Comparison of ENCODE assay signal across 10 cellular contexts in genomic region chr2:211930331-211930730, GRCh38.
DNase-seq lines count a peak whose midpoint lies in the region; ATAC-seq and TF ChIP-seq lines count a peak whose summit lies in the region.
"Had no signal": no experiment of that assay in that cellular context is flagged by ENCODE, and none has a peak within 500 bp of the region (broad histone marks: within the 10 kb centered on the region; RNA-seq: fewer than 3 reads in every experiment).

No MANE protein-coding gene starts in this region.

- no peaks in the 10 kb centered on the region for H3K9me3 Mint-ChIP-seq in activated CD4-positive, alpha-beta T cell treated with anti-CD3 and anti-CD28 coated beads, Interleukin-2, amount 10 ng/mL, durations not matched to agents 7 days and 5 days
- H3K9me3 Mint-ChIP-seq in activated CD4-positive, alpha-beta T cell treated with anti-CD3 and anti-CD28 coated beads, Interleukin-2, amount 10 ng/mL, durations not matched to agents 24 days and 14 days, result no peaks in the 10 kb centered on the region
- H3K9me3 Mint-ChIP-seq in natural killer cell treated with Interleukin-12 subunit alpha and Interleukin-12 subunit beta and Interleukin-15 and Interleukin-18, amount 100 ng/mL, for 72 hours, result peaks cover 5% of the 10 kb centered on the region
- H3K9me3 Mint-ChIP-seq: stimulated activated naive B cell treated with anti-CD40 and anti-IgM and Interleukin-4, amounts not matched to agents 10 μg/mL and 1 μg/mL and 100 μg/mL, for 72 hours had no signal

- peak overlapping the region; percentile 47 for H3K27ac ChIP-seq in psoas muscle
- H3K27ac ChIP-seq: skin epidermis had no signal

- peak; percentile 96 for ATAC-seq in GM21723 (IDR thresholded peaks at IDR 0.05; ENCODE audit: unreplicated experiment)
- ATAC-seq in HG03442 (IDR thresholded peaks at IDR 0.05; ENCODE audit: unreplicated experiment), result peak; percentile 94
- ATAC-seq in psoas muscle, result peak; percentile 51 to 86 (median 74)
- no peak for ATAC-seq in natural killer cell treated with Interleukin-12 subunit alpha and Interleukin-12 subunit beta and Interleukin-15 and Interleukin-18, amount 100 ng/mL, for 72 hours
- ATAC-seq: stimulated activated naive B cell treated with anti-CD40 and anti-IgM and Interleukin-4, amounts not matched to agents 10 μg/mL and 1 μg/mL and 100 μg/mL, for 72 hours had no signal

- H3K4me1 Mint-ChIP-seq in activated CD4-positive, alpha-beta T cell treated with anti-CD3 and anti-CD28 coated beads, Interleukin-2, amount 10 ng/mL, durations not matched to agents 7 days and 5 days, result peaks cover 4% of the 10 kb centered on the region
- H3K4me1 Mint-ChIP-seq in activated CD4-positive, alpha-beta T cell treated with anti-CD3 and anti-CD28 coated beads, Interleukin-2, amount 10 ng/mL, durations not matched to agents 24 days and 14 days, result no peaks in the 10 kb centered on the region
- H3K4me1 Mint-ChIP-seq in natural killer cell treated with Interleukin-12 subunit alpha and Interleukin-12 subunit beta and Interleukin-15 and Interleukin-18, amount 100 ng/mL, for 72 hours (ENCODE audit: low read depth in 2 of 2), result no peaks in the 10 kb centered on the region
- H3K4me1 Mint-ChIP-seq: stimulated activated naive B cell treated with anti-CD40 and anti-IgM and Interleukin-4, amounts not matched to agents 10 μg/mL and 1 μg/mL and 100 μg/mL, for 72 hours had no signal

- CTCF ChIA-PET in activated CD4-positive, alpha-beta T cell treated with anti-CD3 and anti-CD28 coated beads, Interleukin-2, amount 10 ng/mL, durations not matched to agents 7 days and 5 days (lab: Charles Lee), result no interaction called here

- H3K9me3 ChIP-seq in psoas muscle, result no peaks in the 10 kb centered on the region

- H3K4me3 ChIP-seq in psoas muscle, result peak overlapping the region; percentile 40
- H3K4me3 ChIP-seq: skin epidermis had no signal

- WGBS in psoas muscle, 3 donors, result 21 to 31% (median 23%) methylated on average over 4 of the region's 4 CpGs

- DNase-seq in activated CD4-positive, alpha-beta T cell treated with anti-CD3 and anti-CD28 coated beads, Interleukin-2, amount 10 ng/mL, durations not matched to agents 7 days and 5 days, result peak; percentile 10
- no peak for DNase-seq in activated CD4-positive, alpha-beta T cell treated with anti-CD3 and anti-CD28 coated beads, Interleukin-2, amount 10 ng/mL, durations not matched to agents 24 days and 14 days
- DNase-seq in psoas muscle, result no peak
- DNase-seq in natural killer cell treated with Interleukin-12 subunit alpha and Interleukin-12 subunit beta and Interleukin-15 and Interleukin-18, amount 100 ng/mL, for 72 hours (ENCODE audit: low spot score), result no peak
- DNase-seq in DMS 273 (lab: John Stamatoyannopoulos, UW; ENCODE audit: unreplicated experiment), result no peak
- no peak for DNase-seq in islet precursor cell
- DNase-seq: stimulated activated naive B cell treated with anti-CD40 and anti-IgM and Interleukin-4, amounts not matched to agents 10 μg/mL and 1 μg/mL and 100 μg/mL, for 72 hours had no signal

- intact Hi-C loops in activated CD4-positive, alpha-beta T cell treated with anti-CD3 and anti-CD28 coated beads, Interleukin-2, amount 10 ng/mL, durations not matched to agents 24 days and 14 days (cut with micrococcal nuclease), result no loop called here
- intact Hi-C loops in psoas muscle (cut with DNase I), result no loop called here

- H3K4me1 ChIP-seq in psoas muscle, result peaks cover 14% of the 10 kb centered on the region

- no peaks in the 10 kb centered on the region for H3K36me3 ChIP-seq in psoas muscle (ENCODE audit: insufficient read depth in 1 of 2, low read depth in 1 of 2)

- H3K27ac Mint-ChIP-seq in activated CD4-positive, alpha-beta T cell treated with anti-CD3 and anti-CD28 coated beads, Interleukin-2, amount 10 ng/mL, durations not matched to agents 7 days and 5 days, result no peak overlapping the region
- no peak overlapping the region for H3K27ac Mint-ChIP-seq in activated CD4-positive, alpha-beta T cell treated with anti-CD3 and anti-CD28 coated beads, Interleukin-2, amount 10 ng/mL, durations not matched to agents 24 days and 14 days
- H3K27ac Mint-ChIP-seq in natural killer cell treated with Interleukin-12 subunit alpha and Interleukin-12 subunit beta and Interleukin-15 and Interleukin-18, amount 100 ng/mL, for 72 hours, result no peak overlapping the region
- H3K27ac Mint-ChIP-seq: stimulated activated naive B cell treated with anti-CD40 and anti-IgM and Interleukin-4, amounts not matched to agents 10 μg/mL and 1 μg/mL and 100 μg/mL, for 72 hours had no signal

- H3K36me3 Mint-ChIP-seq in activated CD4-positive, alpha-beta T cell treated with anti-CD3 and anti-CD28 coated beads, Interleukin-2, amount 10 ng/mL, durations not matched to agents 7 days and 5 days (ENCODE audit: low read depth), result no peaks in the 10 kb centered on the region
- H3K36me3 Mint-ChIP-seq in activated CD4-positive, alpha-beta T cell treated with anti-CD3 and anti-CD28 coated beads, Interleukin-2, amount 10 ng/mL, durations not matched to agents 24 days and 14 days (ENCODE audit: low read depth), result no peaks in the 10 kb centered on the region
- no peaks in the 10 kb centered on the region for H3K36me3 Mint-ChIP-seq in natural killer cell treated with Interleukin-12 subunit alpha and Interleukin-12 subunit beta and Interleukin-15 and Interleukin-18, amount 100 ng/mL, for 72 hours
- H3K36me3 Mint-ChIP-seq: stimulated activated naive B cell treated with anti-CD40 and anti-IgM and Interleukin-4, amounts not matched to agents 10 μg/mL and 1 μg/mL and 100 μg/mL, for 72 hours had no signal

- H3K27me3 Mint-ChIP-seq in activated CD4-positive, alpha-beta T cell treated with anti-CD3 and anti-CD28 coated beads, Interleukin-2, amount 10 ng/mL, durations not matched to agents 7 days and 5 days, result no peaks in the 10 kb centered on the region
- peaks cover 2% of the 10 kb centered on the region for H3K27me3 Mint-ChIP-seq in activated CD4-positive, alpha-beta T cell treated with anti-CD3 and anti-CD28 coated beads, Interleukin-2, amount 10 ng/mL, durations not matched to agents 24 days and 14 days
- no peaks in the 10 kb centered on the region for H3K27me3 Mint-ChIP-seq in natural killer cell treated with Interleukin-12 subunit alpha and Interleukin-12 subunit beta and Interleukin-15 and Interleukin-18, amount 100 ng/mL, for 72 hours
- H3K27me3 Mint-ChIP-seq: stimulated activated naive B cell treated with anti-CD40 and anti-IgM and Interleukin-4, amounts not matched to agents 10 μg/mL and 1 μg/mL and 100 μg/mL, for 72 hours had no signal

- POLR2A ChIA-PET in activated CD4-positive, alpha-beta T cell treated with anti-CD3 and anti-CD28 coated beads, Interleukin-2, amount 10 ng/mL, durations not matched to agents 7 days and 5 days (lab: Charles Lee), result no interaction called here

- TF ChIP-seq CTCF in psoas muscle (IDR thresholded peaks at IDR 0.05), result no peak

- H3K27me3 ChIP-seq in psoas muscle (ENCODE audit: insufficient read depth in 3 of 3, low read length in 2 of 3), result no peaks in the 10 kb centered on the region

- no peak overlapping the region for H3K4me3 Mint-ChIP-seq in activated CD4-positive, alpha-beta T cell treated with anti-CD3 and anti-CD28 coated beads, Interleukin-2, amount 10 ng/mL, durations not matched to agents 7 days and 5 days
- no peak overlapping the region for H3K4me3 Mint-ChIP-seq in activated CD4-positive, alpha-beta T cell treated with anti-CD3 and anti-CD28 coated beads, Interleukin-2, amount 10 ng/mL, durations not matched to agents 24 days and 14 days
- no peak overlapping the region for H3K4me3 Mint-ChIP-seq in natural killer cell treated with Interleukin-12 subunit alpha and Interleukin-12 subunit beta and Interleukin-15 and Interleukin-18, amount 100 ng/mL, for 72 hours
- H3K4me3 Mint-ChIP-seq: stimulated activated naive B cell treated with anti-CD40 and anti-IgM and Interleukin-4, amounts not matched to agents 10 μg/mL and 1 μg/mL and 100 μg/mL, for 72 hours had no signal

Comparison
In these comparisons a context has a peak if more than half of its experiments do, and no peak if none do; other contexts are left out.
1. ATAC-seq: peak in GM21723 (single experiment), HG03442 (single experiment) and psoas muscle (4 of 4); none in natural killer cell treated with Interleukin-12 subunit alpha and Interleukin-12 subunit beta and Interleukin-15 and Interleukin-18, amount 100 ng/mL, for 72 hours (0 of 2).